1 cellular context compared by ENCODE assay signal in the genomic region with DNA sequence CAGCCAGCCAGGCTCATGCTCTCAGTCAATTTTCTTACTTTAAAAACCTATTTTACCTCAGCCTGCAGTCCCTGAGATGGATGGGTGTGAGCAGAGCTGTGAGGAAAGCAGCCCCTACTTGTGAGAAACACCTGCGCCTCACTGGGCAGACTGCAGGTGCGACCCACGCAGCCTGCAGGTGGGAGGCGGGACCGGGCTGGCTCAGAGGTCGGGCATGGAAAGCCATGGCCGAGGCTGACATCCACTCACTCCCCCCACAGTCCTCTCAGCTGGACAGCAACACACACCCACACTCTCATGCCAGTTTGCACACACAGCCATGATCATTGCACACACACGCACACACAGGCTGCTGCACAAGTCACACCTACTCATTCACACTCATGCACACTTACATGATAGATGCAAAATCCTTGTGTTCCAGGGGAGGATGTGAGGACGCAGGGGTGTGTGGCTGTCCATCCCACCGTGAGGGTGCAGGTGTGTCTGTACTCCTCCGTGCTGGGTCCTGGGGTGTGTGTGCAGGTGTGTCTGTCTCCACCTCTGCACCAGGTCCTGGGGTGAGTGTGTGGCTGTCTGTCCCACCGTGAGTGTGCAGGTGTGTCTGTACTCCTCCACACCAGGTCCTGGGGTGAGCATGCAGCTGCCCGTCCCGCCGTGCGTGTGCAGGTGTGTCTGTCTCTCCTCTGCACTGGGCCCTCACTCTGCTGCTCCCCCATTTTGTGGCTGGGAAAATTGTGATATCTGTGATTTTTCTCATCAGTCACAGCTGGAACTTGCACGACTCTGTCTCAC.
TF ChIP-seq lines count a peak whose summit lies in the region.

No MANE protein-coding gene starts in this region.

TF ChIP-seq in H1, 55 proteins besides CTCF, POLR2A, EP300 and RAD21:
- TF ChIP-seq TBP (IDR thresholded peaks at IDR 0.05; ENCODE audit: low read depth, low read length): no peak
- no peak for TF ChIP-seq SUZ12 (IDR thresholded peaks at IDR 0.05; ENCODE audit: low read length)
- TF ChIP-seq SP1 (IDR thresholded peaks at IDR 0.05; ENCODE audit: low read depth, low read length): no peak
- no peak for TF ChIP-seq POLR2AphosphoS5 (IDR thresholded peaks at IDR 0.05; ENCODE audit: low read depth, low read length)
- no peak for TF ChIP-seq SRF (IDR thresholded peaks at IDR 0.05; ENCODE audit: low read depth, low read length)
- TF ChIP-seq BRCA1 (IDR thresholded peaks at IDR 0.05; ENCODE audit: low read depth, low read length): no peak
- TF ChIP-seq, protein P1, sequence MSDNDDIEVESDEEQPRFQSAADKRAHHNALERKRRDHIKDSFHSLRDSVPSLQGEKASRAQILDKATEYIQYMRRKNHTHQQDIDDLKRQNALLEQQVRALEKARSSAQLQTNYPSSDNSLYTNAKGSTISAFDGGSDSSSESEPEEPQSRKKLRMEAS (IDR thresholded peaks at IDR 0.05): no peak
- TF ChIP-seq SIN3A (conservative IDR thresholded peaks at IDR 0.05 in 1 of 2, IDR thresholded peaks at IDR 0.05 in 1 of 2; ENCODE audit: low read depth in 1 of 2, low read length in 2 of 2): no peak
- no peak for TF ChIP-seq CHD1 (IDR thresholded peaks at IDR 0.05; ENCODE audit: low read depth, low read length)
- no peak for TF ChIP-seq FOSL1 (IDR thresholded peaks at IDR 0.05; ENCODE audit: insufficient read depth, low read depth, low read length)
- no peak for TF ChIP-seq POU5F1 (IDR thresholded peaks at IDR 0.05; ENCODE audit: low read depth, low read length)
- no peak for TF ChIP-seq BCL11A (IDR thresholded peaks at IDR 0.05; ENCODE audit: low read depth in 2 of 2, low read length in 2 of 2)
- no peak for TF ChIP-seq CBX5 (IDR thresholded peaks at IDR 0.05; ENCODE audit: low read depth, low read length)
- TF ChIP-seq RFX5 (IDR thresholded peaks at IDR 0.05; ENCODE audit: borderline replicate concordance, low read depth, low read length): no peak
